8 cellular contexts compared by ENCODE assay signal in the genomic region with DNA sequence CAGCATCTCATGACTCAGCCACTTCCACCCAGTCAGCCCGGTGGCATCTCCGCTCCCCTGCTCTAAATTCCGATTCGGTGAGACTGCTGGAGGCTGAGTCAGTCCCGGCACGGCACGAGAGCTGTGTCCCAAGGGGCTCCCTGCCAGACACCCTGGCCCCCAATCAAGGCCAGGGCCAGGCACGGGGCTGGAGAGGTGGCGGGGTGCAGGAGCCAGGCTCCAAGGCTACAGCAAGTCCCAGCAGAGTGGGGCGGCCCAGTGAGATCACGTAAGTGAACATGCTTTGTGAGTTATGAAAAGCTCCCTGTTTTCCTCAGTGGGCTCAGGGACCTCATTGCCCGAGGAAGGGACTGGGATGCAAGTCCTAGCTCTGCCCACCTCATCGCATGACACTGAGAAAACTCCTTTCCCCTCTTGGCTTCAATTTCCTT. TPM values are rescaled to one million over a fixed set of nuclear protein-coding genes. Genes with fewer than 3 reads are reported as not detected.
A peak's percentile ranks its signal among the peaks of the same experiment; 100 is the strongest.
DNase-seq lines count a peak whose midpoint lies in the region; ATAC-seq, FAIRE-seq and TF ChIP-seq lines count a peak whose summit lies in the region.

No MANE protein-coding gene starts in this region.

- no peaks in the 10 kb centered on the region for H3K9me3 Mint-ChIP-seq in stimulated activated effector memory CD8-positive, alpha-beta T cell treated with anti-CD3 and anti-CD28 coated beads, Interleukin-12 subunit alpha, Interleukin-12 subunit beta, amount 100 ng/mL, for 72 hours
- no peaks in the 10 kb centered on the region for H3K9me3 Mint-ChIP-seq in activated T-helper 17 cell treated with anti-CD3 and anti-CD28 coated beads, Interleukin-2, amount 50 U/mL, for 72 hours

- peak; percentile 44 for ATAC-seq in left ventricle myocardium superior
- ATAC-seq in stimulated activated effector memory CD8-positive, alpha-beta T cell treated with anti-CD3 and anti-CD28 coated beads, Interleukin-12 subunit alpha, Interleukin-12 subunit beta, amount 100 ng/mL, for 72 hours: no peak
- ATAC-seq in HG03159 (IDR thresholded peaks at IDR 0.05; ENCODE audit: unreplicated experiment): no peak
- no peak for ATAC-seq in HG03280 (IDR thresholded peaks at IDR 0.05; ENCODE audit: unreplicated experiment)
- no peak for ATAC-seq in activated T-helper 17 cell treated with anti-CD3 and anti-CD28 coated beads, Interleukin-2, amount 50 U/mL, for 72 hours (replicated peaks)

- H3K4me3 ChIP-seq in adipocyte (ENCODE audit: low read length): peak overlapping the region; percentile 96

- H3K9ac ChIP-seq in adipocyte (ENCODE audit: low read length): peak overlapping the region; percentile 99

- FAIRE-seq in H54 (lab: Jason Lieb, UNC): no peak

- H3K27ac Mint-ChIP-seq in stimulated activated effector memory CD8-positive, alpha-beta T cell treated with anti-CD3 and anti-CD28 coated beads, Interleukin-12 subunit alpha, Interleukin-12 subunit beta, amount 100 ng/mL, for 72 hours: peak overlapping the region; percentile 82
- no peak overlapping the region for H3K27ac Mint-ChIP-seq in activated T-helper 17 cell treated with anti-CD3 and anti-CD28 coated beads, Interleukin-2, amount 50 U/mL, for 72 hours

- no peaks in the 10 kb centered on the region for H3K27me3 ChIP-seq in adipocyte (replicated peaks; ENCODE audit: control insufficient read depth, insufficient read depth, low read length)

- H3K36me3 Mint-ChIP-seq in stimulated activated effector memory CD8-positive, alpha-beta T cell treated with anti-CD3 and anti-CD28 coated beads, Interleukin-12 subunit alpha, Interleukin-12 subunit beta, amount 100 ng/mL, for 72 hours: peaks cover 24% of the 10 kb centered on the region
- peaks cover 18% of the 10 kb centered on the region for H3K36me3 Mint-ChIP-seq in activated T-helper 17 cell treated with anti-CD3 and anti-CD28 coated beads, Interleukin-2, amount 50 U/mL, for 72 hours (ENCODE audit: low read depth)

- no peak overlapping the region for H3K4me3 Mint-ChIP-seq in stimulated activated effector memory CD8-positive, alpha-beta T cell treated with anti-CD3 and anti-CD28 coated beads, Interleukin-12 subunit alpha, Interleukin-12 subunit beta, amount 100 ng/mL, for 72 hours
- no peak overlapping the region for H3K4me3 Mint-ChIP-seq in activated T-helper 17 cell treated with anti-CD3 and anti-CD28 coated beads, Interleukin-2, amount 50 U/mL, for 72 hours

- peaks cover 36% of the 10 kb centered on the region for H3K4me1 Mint-ChIP-seq in stimulated activated effector memory CD8-positive, alpha-beta T cell treated with anti-CD3 and anti-CD28 coated beads, Interleukin-12 subunit alpha, Interleukin-12 subunit beta, amount 100 ng/mL, for 72 hours
- H3K4me1 Mint-ChIP-seq in activated T-helper 17 cell treated with anti-CD3 and anti-CD28 coated beads, Interleukin-2, amount 50 U/mL, for 72 hours: peaks cover 14% of the 10 kb centered on the region

- no peaks in the 10 kb centered on the region for H3K9me3 ChIP-seq in adipocyte (ENCODE audit: control insufficient read depth, low read length)

- intact Hi-C loops in left ventricle myocardium superior (cut with micrococcal nuclease): no loop called here

- H3K4me1 ChIP-seq in adipocyte (ENCODE audit: control insufficient read depth, insufficient read depth, low read length): peaks cover 79% of the 10 kb centered on the region

- H3K36me3 ChIP-seq in adipocyte (ENCODE audit: control insufficient read depth, insufficient read depth, low read length, severe bottlenecking): no peaks in the 10 kb centered on the region

- TF ChIP-seq POLR2A in H54 (IDR thresholded peaks at IDR 0.05; ENCODE audit: low read depth, low read length): peak; percentile 38; the same call in 1 of the 2 replicates

- no peaks in the 10 kb centered on the region for H3K27me3 Mint-ChIP-seq in activated T-helper 17 cell treated with anti-CD3 and anti-CD28 coated beads, Interleukin-2, amount 50 U/mL, for 72 hours

- peak; percentile 95 for DNase-seq in H54 (ENCODE audit: insufficient read length, low spot score)
- DNase-seq in adipocyte (ENCODE audit: low read depth): peak; percentile 99
- peak; percentile 78 for DNase-seq in left ventricle myocardium superior
- no peak for DNase-seq in stimulated activated effector memory CD8-positive, alpha-beta T cell treated with anti-CD3 and anti-CD28 coated beads, Interleukin-12 subunit alpha, Interleukin-12 subunit beta, amount 100 ng/mL, for 72 hours (ENCODE audit: low spot score in 2 of 2)
- no peak for DNase-seq in NCI-H2227 (lab: John Stamatoyannopoulos, UW; ENCODE audit: unreplicated experiment)

RNA-seq across cellular contexts. Expression of a gene that starts 3.0 kb away (rescaled TPM):
- total RNA-seq in left ventricle myocardium superior: 35.2 TPM
- total RNA-seq in activated T-helper 17 cell treated with anti-CD3 and anti-CD28 coated beads, Interleukin-2, amount 50 U/mL, for 72 hours: 10 to 100 TPM; 20.9 to 30.1 TPM

RNA-seq across cellular contexts. Expression of a gene that starts 3.4 kb away (rescaled TPM):
- 106 TPM for total RNA-seq in left ventricle myocardium superior
- total RNA-seq in activated T-helper 17 cell treated with anti-CD3 and anti-CD28 coated beads, Interleukin-2, amount 50 U/mL, for 72 hours: 10 to 100 TPM; 85.3 to 94.5 TPM

RNA-seq across cellular contexts. Expression of a gene that starts 15.6 kb away (rescaled TPM):
- 0.32 TPM for total RNA-seq in left ventricle myocardium superior
- 10 to 100 TPM; 18.7 to 24.8 TPM for total RNA-seq in activated T-helper 17 cell treated with anti-CD3 and anti-CD28 coated beads, Interleukin-2, amount 50 U/mL, for 72 hours

RNA-seq across cellular contexts. Expression of a gene that starts 25.4 kb away (rescaled TPM):
- total RNA-seq in left ventricle myocardium superior: 30.0 TPM
- total RNA-seq in activated T-helper 17 cell treated with anti-CD3 and anti-CD28 coated beads, Interleukin-2, amount 50 U/mL, for 72 hours: 10 to 100 TPM; 21.0 to 37.2 TPM

RNA-seq across cellular contexts. Expression of a gene that starts 27.6 kb away (rescaled TPM):
- 44.9 TPM for total RNA-seq in left ventricle myocardium superior
- 100 to 1,000 TPM in 1 of 2 donors, 10 to 100 TPM in 1; 75.8 to 102 TPM for total RNA-seq in activated T-helper 17 cell treated with anti-CD3 and anti-CD28 coated beads, Interleukin-2, amount 50 U/mL, for 72 hours

Comparison
In these comparisons a context has a peak if more than half of its experiments do, and no peak if none do; other contexts are left out.
1. DNase-seq: peak in H54 (single experiment), adipocyte (single experiment) and left ventricle myocardium superior (single experiment); none in stimulated activated effector memory CD8-positive, alpha-beta T cell treated with anti-CD3 and anti-CD28 coated beads, Interleukin-12 subunit alpha, Interleukin-12 subunit beta, amount 100 ng/mL, for 72 hours (0 of 2) and NCI-H2227 (single experiment).
2. RNA of a gene that starts 15.6 kb away (total RNA-seq): 18.7 to 24.8 TPM in activated T-helper 17 cell treated with anti-CD3 and anti-CD28 coated beads, Interleukin-2, amount 50 U/mL, for 72 hours; 0.32 TPM in left ventricle myocardium superior (single experiment); every median in the first group is over 10 times any median in the second.